In genomic region chr6:43170452-43171283, GRCh38 we compare ENCODE assay signal across 8 cellular contexts.
A peak's percentile ranks its signal among the peaks of the same experiment; 100 is the strongest.
DNase-seq lines count a peak whose midpoint lies in the region; ATAC-seq and TF ChIP-seq lines count a peak whose summit lies in the region.

TSS of gene SRF (plus strand) at chr6:43171269. CDS start at chr6:43171657, 388 bp downstream.

- peak; percentile 63 for ATAC-seq in HG03342 (IDR thresholded peaks at IDR 0.05; ENCODE audit: unreplicated experiment)

- DNase-seq in AG08396 (ENCODE audit: low spot score) (peak; percentile 94), NCI-H446 (lab: John Stamatoyannopoulos, UW) (peak; percentile 99), cerebellar nuclear complex (lab: John Stamatoyannopoulos, UW) (peak; percentile 97), islet precursor cell (peak; percentile 100)
- DNase-seq in activated CD4-positive, CD25-positive, alpha-beta regulatory T cell treated with anti-CD3 and anti-CD28 coated beads, Interleukin-2, amount 50 U/mL, for 16 hours (ENCODE audit: low read depth, low spot score): peak; percentile 99
- peak; percentile 98 to 99 (median 99) for DNase-seq in stimulated activated CD4-positive, alpha-beta T cell treated with anti-CD3 and anti-CD28 coated beads, Interleukin-12 subunit alpha, Interleukin-12 subunit beta, amount 100 ng/mL, for 48 hours (ENCODE audit: low read depth in 2 of 3, low spot score in 1 of 3)

- in situ Hi-C loops in GM18951 (cut with MboI; ENCODE audit: low sequenced_read_pairs, unreplicated experiment): no loop called here

- TF ChIP-seq POLR2A in GM18951 (IDR thresholded peaks at IDR 0.05; ENCODE audit: extremely low read depth, insufficient read depth, insufficient read length): peak; percentile 61

Comparison
In these comparisons a context has a peak if more than half of its experiments do, and no peak if none do; other contexts are left out.
1. Peak in every context shown above with its lines: DNase-seq and ATAC-seq.